Comparison of ENCODE assay signal across 8 cellular contexts in genomic region chr19:1513492-1514294, GRCh38. TPM values are rescaled to one million over a fixed set of nuclear protein-coding genes. Genes with fewer than 3 reads are reported as not detected.
DNase-seq lines count a peak whose midpoint lies in the region; ATAC-seq and TF ChIP-seq lines count a peak whose summit lies in the region.

No MANE protein-coding gene starts in this region.

- H3K36me3 ChIP-seq in CD8-positive, alpha-beta T cell (ENCODE audit: insufficient read depth, low read length): no peaks in the 10 kb centered on the region
- H3K36me3 ChIP-seq in effector memory CD4-positive, alpha-beta T cell (ENCODE audit: control insufficient read depth, insufficient read depth, low read length): no peaks in the 10 kb centered on the region
- no peaks in the 10 kb centered on the region for H3K36me3 ChIP-seq in naive thymus-derived CD4-positive, alpha-beta T cell (ENCODE audit: control insufficient read depth in 2 of 3, insufficient read depth in 3 of 3, low read length in 3 of 3)
- H3K36me3 ChIP-seq in stomach: no peaks in the 10 kb centered on the region

- TF ChIP-seq CTCF in CD8-positive, alpha-beta T cell (IDR thresholded peaks at IDR 0.05): peak; percentile 66
- TF ChIP-seq CTCF in stomach (IDR thresholded peaks at IDR 0.05): peak in 5 of 7 experiments; percentile 17 to 69 (median 37)

- H3K9me3 Mint-ChIP-seq in CD8-positive, alpha-beta T cell: no peaks in the 10 kb centered on the region
- no peaks in the 10 kb centered on the region for H3K9me3 Mint-ChIP-seq in activated CD4-positive, alpha-beta T cell treated with anti-CD3 and anti-CD28 coated beads, Interleukin-2, amount 10 ng/mL, durations not matched to agents 7 days and 5 days
- peaks cover 0 to 4% (median 0%) of the 10 kb centered on the region in 11 donors for H3K9me3 Mint-ChIP-seq in naive thymus-derived CD4-positive, alpha-beta T cell

- no peak for TF ChIP-seq POLR2A in stomach (IDR thresholded peaks at IDR 0.05)

- no peak overlapping the region for H3K4me3 Mint-ChIP-seq in CD8-positive, alpha-beta T cell
- no peak overlapping the region for H3K4me3 Mint-ChIP-seq in activated CD4-positive, alpha-beta T cell treated with anti-CD3 and anti-CD28 coated beads, Interleukin-2, amount 10 ng/mL, durations not matched to agents 7 days and 5 days
- H3K4me3 Mint-ChIP-seq in naive thymus-derived CD4-positive, alpha-beta T cell: peak overlapping the region in 5 of 10 donors; percentile 17 to 62 (median 33)

- no peak for TF ChIP-seq EP300 in stomach (IDR thresholded peaks at IDR 0.05)

- no peak overlapping the region for H3K4me3 ChIP-seq in CD8-positive, alpha-beta T cell (ENCODE audit: low read depth, low read length)
- H3K4me3 ChIP-seq in effector memory CD4-positive, alpha-beta T cell (ENCODE audit: insufficient read depth, low read depth, low read length, poor library complexity, severe bottlenecking): peak overlapping the region; percentile 54
- no peak overlapping the region for H3K4me3 ChIP-seq in naive thymus-derived CD4-positive, alpha-beta T cell (ENCODE audit: low read length)
- peak overlapping the region; percentile 43 to 62 (median 50) for H3K4me3 ChIP-seq in stomach

- POLR2A ChIA-PET in CD8-positive, alpha-beta T cell (lab: Charles Lee): no interaction called here
- POLR2A ChIA-PET in activated CD4-positive, alpha-beta T cell treated with anti-CD3 and anti-CD28 coated beads, Interleukin-2, amount 10 ng/mL, durations not matched to agents 7 days and 5 days (lab: Charles Lee): no interaction called here
- POLR2A ChIA-PET in naive thymus-derived CD4-positive, alpha-beta T cell (lab: Charles Lee): no interaction called here

- peaks cover 12% of the 10 kb centered on the region for H3K4me1 ChIP-seq in CD8-positive, alpha-beta T cell (ENCODE audit: insufficient read depth, low read length)
- H3K4me1 ChIP-seq in effector memory CD4-positive, alpha-beta T cell (ENCODE audit: control insufficient read depth, insufficient read depth, low read length, poor library complexity, severe bottlenecking): peaks cover 8% of the 10 kb centered on the region
- H3K4me1 ChIP-seq in naive thymus-derived CD4-positive, alpha-beta T cell (ENCODE audit: control insufficient read depth in 2 of 2, insufficient read depth in 2 of 2, low read length in 2 of 2): peaks cover 0 to 13% of the 10 kb centered on the region in 2 donors
- H3K4me1 ChIP-seq in stomach: peaks cover 12 to 27% (median 21%) of the 10 kb centered on the region in 4 donors

- H3K27ac Mint-ChIP-seq in CD8-positive, alpha-beta T cell: no peak overlapping the region
- no peak overlapping the region for H3K27ac Mint-ChIP-seq in activated CD4-positive, alpha-beta T cell treated with anti-CD3 and anti-CD28 coated beads, Interleukin-2, amount 10 ng/mL, durations not matched to agents 7 days and 5 days
- no peak overlapping the region for H3K27ac Mint-ChIP-seq in naive thymus-derived CD4-positive, alpha-beta T cell

- peaks cover 10% of the 10 kb centered on the region for H3K27me3 Mint-ChIP-seq in CD8-positive, alpha-beta T cell (ENCODE audit: low read depth)
- peaks cover 22% of the 10 kb centered on the region for H3K27me3 Mint-ChIP-seq in activated CD4-positive, alpha-beta T cell treated with anti-CD3 and anti-CD28 coated beads, Interleukin-2, amount 10 ng/mL, durations not matched to agents 7 days and 5 days
- H3K27me3 Mint-ChIP-seq in naive thymus-derived CD4-positive, alpha-beta T cell: peaks cover 0 to 21% (median 0%) of the 10 kb centered on the region in 5 donors

- no peaks in the 10 kb centered on the region for H3K9me3 ChIP-seq in CD8-positive, alpha-beta T cell (ENCODE audit: low read length)
- H3K9me3 ChIP-seq in effector memory CD4-positive, alpha-beta T cell (ENCODE audit: control insufficient read depth, low read length): no peaks in the 10 kb centered on the region
- no peaks in the 10 kb centered on the region for H3K9me3 ChIP-seq in naive thymus-derived CD4-positive, alpha-beta T cell (ENCODE audit: control insufficient read depth in 2 of 3, low read length in 3 of 3)
- H3K9me3 ChIP-seq in stomach: no peaks in the 10 kb centered on the region

- WGBS in stomach, 5 donors: 0 to 6% (median 4%) methylated on average over 4 to 53 of the region's 53 CpGs

- DNase-seq in CD8-positive, alpha-beta T cell: peak in 6 of 7 experiments; percentile 45 to 78 (median 68)
- DNase-seq in LoVo (ENCODE audit: low spot score) (peak; percentile 46), stomach (peak; percentile 53), midbrain (lab: John Stamatoyannopoulos, UW) (no peak), DMS79 (lab: John Stamatoyannopoulos, UW) (no peak)
- DNase-seq in activated CD4-positive, alpha-beta T cell treated with anti-CD3 and anti-CD28 coated beads, Interleukin-2, amount 10 ng/mL, durations not matched to agents 7 days and 5 days: peak; percentile 68
- DNase-seq in effector memory CD4-positive, alpha-beta T cell: peak; percentile 36 to 52 (median 43)
- peak; percentile 44 to 83 (median 64) for DNase-seq in naive thymus-derived CD4-positive, alpha-beta T cell

- intact Hi-C loops in CD8-positive, alpha-beta T cell (cut with DNase I, micrococcal nuclease): loop anchor here (1.0 to 5.0 kb wide), 4 partner anchors 43 to 236 kb away; partner anchors contain the start of gene FAM174C (in 1 of the 2)
- intact Hi-C loops in naive thymus-derived CD4-positive, alpha-beta T cell (cut with micrococcal nuclease): loop anchor here (1.0 to 10.0 kb wide), 7 partner anchors 10 to 235 kb away; partner anchors contain the start of genes PCSK4 (in 1 of the 2), REEP6 (in 1 of the 2) and RPS15 (in 1 of the 2)
- intact Hi-C loops in stomach (cut with DNase I; ENCODE audit: low total_unique reads): no loop called here

- H3K4me1 Mint-ChIP-seq in CD8-positive, alpha-beta T cell (ENCODE audit: low read depth): peaks cover 11% of the 10 kb centered on the region
- H3K4me1 Mint-ChIP-seq in activated CD4-positive, alpha-beta T cell treated with anti-CD3 and anti-CD28 coated beads, Interleukin-2, amount 10 ng/mL, durations not matched to agents 7 days and 5 days: peaks cover 10% of the 10 kb centered on the region
- H3K4me1 Mint-ChIP-seq in naive thymus-derived CD4-positive, alpha-beta T cell: peaks cover 0 to 27% (median 15%) of the 10 kb centered on the region in 7 donors

- H3K36me3 Mint-ChIP-seq in CD8-positive, alpha-beta T cell: no peaks in the 10 kb centered on the region
- no peaks in the 10 kb centered on the region for H3K36me3 Mint-ChIP-seq in activated CD4-positive, alpha-beta T cell treated with anti-CD3 and anti-CD28 coated beads, Interleukin-2, amount 10 ng/mL, durations not matched to agents 7 days and 5 days (ENCODE audit: low read depth)
- no peaks in the 10 kb centered on the region for H3K36me3 Mint-ChIP-seq in naive thymus-derived CD4-positive, alpha-beta T cell

- CTCF ChIA-PET in CD8-positive, alpha-beta T cell (lab: Charles Lee): interaction anchor here (0.5 to 0.8 kb wide), 3 partner anchors 70 to 657 kb away, joined by 3 to 4 read pairs (median 4); no protein-coding TSS in a partner anchor
- CTCF ChIA-PET in activated CD4-positive, alpha-beta T cell treated with anti-CD3 and anti-CD28 coated beads, Interleukin-2, amount 10 ng/mL, durations not matched to agents 7 days and 5 days (lab: Charles Lee): no interaction called here
- CTCF ChIA-PET in naive thymus-derived CD4-positive, alpha-beta T cell (lab: Charles Lee): no interaction called here

- no peak overlapping the region for H3K27ac ChIP-seq in CD8-positive, alpha-beta T cell (ENCODE audit: low read depth, low read length)
- no peak overlapping the region for H3K27ac ChIP-seq in effector memory CD4-positive, alpha-beta T cell (ENCODE audit: insufficient read depth, low read length, poor library complexity, severe bottlenecking)
- no peak overlapping the region for H3K27ac ChIP-seq in naive thymus-derived CD4-positive, alpha-beta T cell (ENCODE audit: low read depth, low read length)
- peak overlapping the region in 4 of 5 donors; percentile 31 to 77 (median 59) for H3K27ac ChIP-seq in stomach

- ATAC-seq in CD8-positive, alpha-beta T cell: peak; percentile 67
- peak; percentile 74 for ATAC-seq in naive thymus-derived CD4-positive, alpha-beta T cell

- peaks cover 5% of the 10 kb centered on the region for H3K27me3 ChIP-seq in CD8-positive, alpha-beta T cell (ENCODE audit: insufficient read depth, low read length)
- no peaks in the 10 kb centered on the region for H3K27me3 ChIP-seq in effector memory CD4-positive, alpha-beta T cell (replicated peaks; ENCODE audit: control insufficient read depth, insufficient read depth, low read length, poor library complexity, severe bottlenecking)
- H3K27me3 ChIP-seq in naive thymus-derived CD4-positive, alpha-beta T cell (ENCODE audit: control insufficient read depth in 2 of 2, insufficient read depth in 2 of 2, low read length in 2 of 2): no peaks in the 10 kb centered on the region
- peaks cover 14 to 81% (median 33%) of the 10 kb centered on the region in 3 donors for H3K27me3 ChIP-seq in stomach

RNA-seq across cellular contexts. Expression of gene ADAMTSL5, which starts 0.9 kb away (rescaled TPM):
- total RNA-seq in CD8-positive, alpha-beta T cell: 1 to 10 TPM; 1.9 to 2.8 TPM
- total RNA-seq in activated CD4-positive, alpha-beta T cell treated with anti-CD3 and anti-CD28 coated beads, Interleukin-2, amount 10 ng/mL, durations not matched to agents 7 days and 5 days: 1 to 10 TPM; 4.2 to 5.4 TPM
- total RNA-seq in naive thymus-derived CD4-positive, alpha-beta T cell: 1 to 10 TPM; 3.6 to 9.9 (median 6.0) TPM
- polyA plus RNA-seq in naive thymus-derived CD4-positive, alpha-beta T cell: 1 to 10 TPM; 4.3 to 4.8 TPM
- total RNA-seq in stomach: 10 to 100 TPM in 1 of 5 donors, 1 to 10 TPM in 2, not detected in 2; 1.7 to 29.5 (median 1.8) TPM
- 1 to 10 TPM; 1.1 to 5.6 (median 1.4) TPM for polyA plus RNA-seq in stomach

RNA-seq across cellular contexts. Expression of gene PLK5, which starts 10.2 kb away (rescaled TPM):
- total RNA-seq in CD8-positive, alpha-beta T cell: not detected
- not detected for total RNA-seq in activated CD4-positive, alpha-beta T cell treated with anti-CD3 and anti-CD28 coated beads, Interleukin-2, amount 10 ng/mL, durations not matched to agents 7 days and 5 days
- total RNA-seq in naive thymus-derived CD4-positive, alpha-beta T cell: not detected
- not detected for polyA plus RNA-seq in naive thymus-derived CD4-positive, alpha-beta T cell
- not detected for total RNA-seq in stomach
- polyA plus RNA-seq in stomach: under 1 TPM in 2 of 3 donors, not detected in 1; 0.12 to 0.80 TPM

RNA-seq across cellular contexts. Expression of gene REEP6, which starts 22.7 kb away (rescaled TPM):
- 1 to 10 TPM; 2.0 to 2.5 TPM for total RNA-seq in CD8-positive, alpha-beta T cell
- total RNA-seq in activated CD4-positive, alpha-beta T cell treated with anti-CD3 and anti-CD28 coated beads, Interleukin-2, amount 10 ng/mL, durations not matched to agents 7 days and 5 days: 1 to 10 TPM; 1.6 to 1.8 TPM
- 1 to 10 TPM; 1.6 to 5.3 (median 4.4) TPM for total RNA-seq in naive thymus-derived CD4-positive, alpha-beta T cell
- polyA plus RNA-seq in naive thymus-derived CD4-positive, alpha-beta T cell: 1 to 10 TPM; 5.6 to 7.2 TPM
- total RNA-seq in stomach: 10 to 100 TPM in 1 of 5 donors, 1 to 10 TPM in 1, not detected in 3; 3.7 to 24.3 TPM
- polyA plus RNA-seq in stomach: 10 to 100 TPM in 1 of 3 donors, 1 to 10 TPM in 2; 3.5 to 10.1 (median 6.1) TPM

RNA-seq across cellular contexts. Expression of gene PCSK4, which starts 23.5 kb away (rescaled TPM):
- 1 to 10 TPM; 5.4 to 6.1 TPM for total RNA-seq in CD8-positive, alpha-beta T cell
- total RNA-seq in activated CD4-positive, alpha-beta T cell treated with anti-CD3 and anti-CD28 coated beads, Interleukin-2, amount 10 ng/mL, durations not matched to agents 7 days and 5 days: 1 to 10 TPM; 3.8 to 4.4 TPM
- total RNA-seq in naive thymus-derived CD4-positive, alpha-beta T cell: 10 to 100 TPM in 1 of 5 experiments, 1 to 10 TPM in 3, under 1 TPM in 1; 0.87 to 10.8 (median 7.8) TPM
- under 1 TPM; 0.64 to 0.72 TPM for polyA plus RNA-seq in naive thymus-derived CD4-positive, alpha-beta T cell
- 10 to 100 TPM in 2 of 5 donors, 1 to 10 TPM in 1, not detected in 2; 1.7 to 26.8 (median 19.7) TPM for total RNA-seq in stomach
- 1 to 10 TPM; 2.7 to 5.0 (median 3.2) TPM for polyA plus RNA-seq in stomach

RNA-seq across cellular contexts. Expression of gene C19orf25, which starts 34.7 kb away (rescaled TPM):
- 10 to 100 TPM; 11.9 to 12.1 TPM for total RNA-seq in CD8-positive, alpha-beta T cell
- 10 to 100 TPM; 33.2 to 40.7 TPM for total RNA-seq in activated CD4-positive, alpha-beta T cell treated with anti-CD3 and anti-CD28 coated beads, Interleukin-2, amount 10 ng/mL, durations not matched to agents 7 days and 5 days
- 10 to 100 TPM; 24.2 to 64.5 (median 44.6) TPM for total RNA-seq in naive thymus-derived CD4-positive, alpha-beta T cell
- polyA plus RNA-seq in naive thymus-derived CD4-positive, alpha-beta T cell: 10 to 100 TPM; 43.6 to 69.8 TPM
- 10 to 100 TPM in 4 of 5 donors, 1 to 10 TPM in 1; 5.4 to 84.3 (median 21.3) TPM for total RNA-seq in stomach
- polyA plus RNA-seq in stomach: 10 to 100 TPM; 25.4 to 34.9 (median 32.7) TPM

Comparison
In these comparisons a context has a peak if more than half of its experiments do, and no peak if none do; other contexts are left out.
1. DNase-seq: peak in CD8-positive, alpha-beta T cell (6 of 7), LoVo (single experiment), activated CD4-positive, alpha-beta T cell treated with anti-CD3 and anti-CD28 coated beads, Interleukin-2, amount 10 ng/mL, durations not matched to agents 7 days and 5 days (single experiment), effector memory CD4-positive, alpha-beta T cell (3 of 3), naive thymus-derived CD4-positive, alpha-beta T cell (9 of 9) and stomach (single experiment); none in midbrain (single experiment) and DMS79 (single experiment).
2. H3K27ac ChIP-seq: peak in stomach (4 of 5); none in CD8-positive, alpha-beta T cell (single experiment), effector memory CD4-positive, alpha-beta T cell (single experiment) and naive thymus-derived CD4-positive, alpha-beta T cell (single experiment).
3. H3K4me3 ChIP-seq: peak in effector memory CD4-positive, alpha-beta T cell (single experiment) and stomach (4 of 4); none in CD8-positive, alpha-beta T cell (single experiment) and naive thymus-derived CD4-positive, alpha-beta T cell (single experiment).